Comparison of ENCODE assay signal across 34 cellular contexts in genomic region chr7:81277691-81278090, GRCh38.
"Had no signal": no experiment of that assay in that cellular context is flagged by ENCODE, and none has a peak within 500 bp of the region (broad histone marks: within the 10 kb centered on the region; RNA-seq: fewer than 3 reads in every experiment).

No MANE protein-coding gene starts in this region.

- H3K36me3 ChIP-seq: MG63 had no signal

- H3K4me3 ChIP-seq: MG63 had no signal

- H3K27ac ChIP-seq: KMS-11 had no signal

- H3K9me3 ChIP-seq: MG63 had no signal

- DNase-seq: Karpas-422, Kasumi-1, MG63, MM.1S, NCI-H1048, NCI-H1092, NCI-H1092 treated with DMSO at 0.1 percent for 48 hours, NCI-H1105, NCI-H1105 treated with DMSO at 0.1 percent for 48 hours, NCI-H1417, NCI-H1417 treated with DMSO at 0.1 percent for 48 hours, NCI-H1436, NCI-H1436 treated with DMSO at 0.1 percent for 48 hours, NCI-H146, NCI-H1694, NCI-H1694 treated with DMSO at 0.1 percent for 48 hours, NCI-H187, NCI-H187 treated with DMSO at 0.1 percent for 48 hours, NCI-H1930, NCI-H2029, NCI-H2029 treated with DMSO at 0.1 percent for 48 hours, NCI-H2081, NCI-H2081 treated with DMSO at 0.1 percent for 48 hours, NCI-H2107, NCI-H2171, NCI-H2171 treated with DMSO at 0.1 percent for 48 hours, NCI-H2227 treated with DMSO at 0.1 percent for 48 hours, NCI-H226, NCI-H345, NCI-H446, NCI-H446 treated with DMSO at 0.1 percent for 48 hours, NCI-H510A, NCI-H510A treated with DMSO at 0.1 percent for 48 hours had no signal

- H3K27me3 ChIP-seq: MG63 had no signal
